In the genomic region with DNA sequence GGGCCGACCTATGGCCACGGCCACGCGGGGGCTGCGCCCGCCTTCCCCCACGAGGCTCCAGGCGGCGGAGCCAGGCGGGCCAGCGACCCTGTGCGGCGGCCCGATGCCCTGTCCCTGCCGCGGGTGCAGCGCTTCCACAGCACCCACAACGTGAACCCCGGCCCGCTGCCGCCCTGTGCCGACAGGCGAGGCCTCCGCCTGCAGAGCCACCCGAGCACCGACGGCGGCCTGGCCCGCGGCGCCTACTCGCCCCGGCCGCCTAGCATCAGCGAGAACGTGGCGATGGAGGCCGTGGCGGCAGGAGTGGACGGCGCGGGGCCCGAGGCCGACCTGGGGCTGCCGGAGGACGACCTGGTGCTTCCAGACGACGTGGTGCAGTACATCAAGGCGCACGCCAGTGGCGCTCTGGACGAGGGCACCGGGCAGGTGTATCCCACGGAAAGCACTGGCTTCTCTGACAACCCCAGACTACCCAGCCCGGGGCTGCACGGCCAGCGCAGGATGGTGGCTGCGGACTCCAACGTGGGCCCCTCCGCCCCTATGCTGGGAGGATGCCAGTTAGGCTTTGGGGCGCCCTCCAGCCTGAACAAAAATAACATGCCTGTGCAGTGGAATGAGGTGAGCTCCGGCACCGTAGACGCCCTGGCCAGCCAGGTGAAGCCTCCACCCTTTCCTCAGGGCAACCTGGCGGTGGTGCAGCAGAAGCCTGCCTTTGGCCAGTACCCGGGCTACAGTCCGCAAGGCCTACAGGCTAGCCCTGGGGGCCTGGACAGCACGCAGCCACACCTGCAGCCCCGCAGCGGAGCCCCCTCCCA, we compare ENCODE assay signal across 20 cellular contexts.
"Had no signal": no experiment of that assay in that cellular context is flagged by ENCODE, and none has a peak within 500 bp of the region (broad histone marks: within the 10 kb centered on the region; RNA-seq: fewer than 3 reads in every experiment).

No MANE protein-coding gene starts in this region.

- H3K27ac Mint-ChIP-seq: activated CD4-positive, alpha-beta T cell treated with anti-CD3 and anti-CD28 coated beads, Interleukin-2, amount 10 ng/mL, durations not matched to agents 7 days and 5 days; activated T-helper 17 cell treated with anti-CD3 and anti-CD28 coated beads, Interleukin-2, amount 50 U/mL, for 72 hours; naive thymus-derived CD8-positive, alpha-beta T cell; stimulated activated effector memory CD8-positive, alpha-beta T cell treated with anti-CD3 and anti-CD28 coated beads, Interleukin-12 subunit alpha, Interleukin-12 subunit beta, amount 100 ng/mL, for 72 hours had no signal

- H3K4me1 ChIP-seq: gastrocnemius medialis, heart left ventricle, parathyroid adenoma, tibial nerve had no signal

- H3K9me3 ChIP-seq: gastrocnemius medialis, heart left ventricle, tibial nerve had no signal

- H3K4me1 Mint-ChIP-seq: activated CD4-positive, alpha-beta T cell treated with anti-CD3 and anti-CD28 coated beads, Interleukin-2, amount 10 ng/mL, durations not matched to agents 7 days and 5 days; activated T-helper 17 cell treated with anti-CD3 and anti-CD28 coated beads, Interleukin-2, amount 50 U/mL, for 72 hours; central memory CD8-positive, alpha-beta T cell; naive thymus-derived CD8-positive, alpha-beta T cell; stimulated activated effector memory CD8-positive, alpha-beta T cell treated with anti-CD3 and anti-CD28 coated beads, Interleukin-12 subunit alpha, Interleukin-12 subunit beta, amount 100 ng/mL, for 72 hours had no signal

- H3K9me3 Mint-ChIP-seq: activated CD4-positive, alpha-beta T cell treated with anti-CD3 and anti-CD28 coated beads, Interleukin-2, amount 10 ng/mL, durations not matched to agents 7 days and 5 days; activated T-helper 17 cell treated with anti-CD3 and anti-CD28 coated beads, Interleukin-2, amount 50 U/mL, for 72 hours; central memory CD8-positive, alpha-beta T cell; naive thymus-derived CD8-positive, alpha-beta T cell; stimulated activated effector memory CD8-positive, alpha-beta T cell treated with anti-CD3 and anti-CD28 coated beads, Interleukin-12 subunit alpha, Interleukin-12 subunit beta, amount 100 ng/mL, for 72 hours had no signal

- H3K27me3 ChIP-seq: brain microvascular endothelial cell, gastrocnemius medialis, heart left ventricle, tibial nerve had no signal

- H3K4me2 ChIP-seq: smooth muscle cell had no signal

- H3K27me3 Mint-ChIP-seq: activated CD4-positive, alpha-beta T cell treated with anti-CD3 and anti-CD28 coated beads, Interleukin-2, amount 10 ng/mL, durations not matched to agents 7 days and 5 days had no signal

- ATAC-seq: activated CD4-positive, CD25-positive, alpha-beta regulatory T cell treated with anti-CD3 and anti-CD28 coated beads, Interleukin-2, amount 50 U/mL, for 24 hours; activated T-helper 17 cell treated with anti-CD3 and anti-CD28 coated beads, Interleukin-2, amount 50 U/mL, for 72 hours; gastrocnemius medialis; heart left ventricle; naive thymus-derived CD8-positive, alpha-beta T cell; SK-N-SH treated with all-trans-retinoic acid at 6 μM for 48 hours; stimulated activated effector memory CD8-positive, alpha-beta T cell treated with anti-CD3 and anti-CD28 coated beads, Interleukin-12 subunit alpha, Interleukin-12 subunit beta, amount 100 ng/mL, for 72 hours had no signal

- H3K4me3 Mint-ChIP-seq: activated CD4-positive, alpha-beta T cell treated with anti-CD3 and anti-CD28 coated beads, Interleukin-2, amount 10 ng/mL, durations not matched to agents 7 days and 5 days; activated T-helper 17 cell treated with anti-CD3 and anti-CD28 coated beads, Interleukin-2, amount 50 U/mL, for 72 hours; central memory CD8-positive, alpha-beta T cell; naive thymus-derived CD8-positive, alpha-beta T cell; stimulated activated effector memory CD8-positive, alpha-beta T cell treated with anti-CD3 and anti-CD28 coated beads, Interleukin-12 subunit alpha, Interleukin-12 subunit beta, amount 100 ng/mL, for 72 hours had no signal

- H3K79me2 ChIP-seq: parathyroid adenoma had no signal

- H3K27ac ChIP-seq: brain microvascular endothelial cell, gastrocnemius medialis, heart left ventricle, parathyroid adenoma, tibial nerve had no signal

- H3K9ac ChIP-seq: parathyroid adenoma had no signal

- H2AFZ ChIP-seq: parathyroid adenoma had no signal

- DNase-seq: activated CD4-positive, alpha-beta T cell treated with anti-CD3 and anti-CD28 coated beads, Interleukin-2, amount 10 ng/mL, durations not matched to agents 7 days and 5 days; activated naive CD4-positive, alpha-beta T cell treated with anti-CD3 and anti-CD28 coated beads, Interleukin-2, amount 50 U/mL, for 16 hours; activated T-cell treated with anti-CD3 and anti-CD28 coated beads, Interleukin-2, amount 50 U/mL, for 1 hour; brain microvascular endothelial cell; cortex of kidney; gastrocnemius medialis; mesenchymal stem cell; stimulated activated CD4-positive, alpha-beta T cell treated with anti-CD3 and anti-CD28 coated beads, Interleukin-4, amount 100 ng/mL, for 24 hours; T-helper 1 cell; T1000 had no signal

- H3K36me3 ChIP-seq: gastrocnemius medialis had no signal

- H3K4me3 ChIP-seq: gastrocnemius medialis, heart left ventricle, smooth muscle cell, tibial nerve had no signal

- H3K36me3 Mint-ChIP-seq: naive thymus-derived CD8-positive, alpha-beta T cell; stimulated activated effector memory CD8-positive, alpha-beta T cell treated with anti-CD3 and anti-CD28 coated beads, Interleukin-12 subunit alpha, Interleukin-12 subunit beta, amount 100 ng/mL, for 72 hours had no signal
